Comparison of ENCODE assay signal across 1 cellular context in genomic region chrX:119015407-119016242, GRCh38.
TF ChIP-seq lines count a peak whose summit lies in the region.

No MANE protein-coding gene starts in this region.

TF ChIP-seq in GM12878, 131 proteins besides CTCF, POLR2A, EP300 and RAD21 (continued from another document):
- TF ChIP-seq ZSCAN29 (IDR thresholded peaks at IDR 0.05) (no peak), SMC3 (IDR thresholded peaks at IDR 0.05; ENCODE audit: borderline replicate concordance, low read length) (no peak), CREB1 (IDR thresholded peaks at IDR 0.05; ENCODE audit: low read depth) (0 out of 2 replicates have a peak, but pooled peaks have one; percentile 24), ESRRA (IDR thresholded peaks at IDR 0.05; ENCODE audit: low read length) (no peak), ZBTB40 (IDR thresholded peaks at IDR 0.05; ENCODE audit: borderline replicate concordance) (no peak), PAX5 (IDR thresholded peaks at IDR 0.05; ENCODE audit: borderline replicate concordance, low read depth, low read length) (0 out of 2 replicates have a peak, but pooled peaks have one; percentile 15), RUNX3 (IDR thresholded peaks at IDR 0.05; ENCODE audit: low read length) (peak; percentile 41; the same call in 1 of the 2 replicates), RELB (IDR thresholded peaks at IDR 0.05; ENCODE audit: low read depth) (peak; percentile 78), MTA2 (IDR thresholded peaks at IDR 0.05; ENCODE audit: low read depth) (peak; percentile 87), NRF1 (conservative IDR thresholded peaks at IDR 0.05; ENCODE audit: low read depth, low read length) (no peak), ZNF384 (IDR thresholded peaks at IDR 0.05; ENCODE audit: borderline replicate concordance, low read depth, low read length) (no peak), MEF2A (IDR thresholded peaks at IDR 0.05; ENCODE audit: insufficient read depth, low read depth, low read length) (no peak), ETV6 (conservative IDR thresholded peaks at IDR 0.05 in 1 of 2, IDR thresholded peaks at IDR 0.05 in 1 of 2; ENCODE audit: borderline replicate concordance in 1 of 2, low read depth in 1 of 2) (peak in 1 of 2 experiments; percentile 77; a peak in 1 of 4 replicates), NR2C2 (IDR thresholded peaks at IDR 0.05; ENCODE audit: borderline replicate concordance, control insufficient read depth, insufficient read length, low read depth) (no peak), DPF2 (IDR thresholded peaks at IDR 0.05) (peak; percentile 93), NBN (IDR thresholded peaks at IDR 0.05) (0 out of 2 replicates have a peak, but pooled peaks have one; percentile 38), HCFC1 (IDR thresholded peaks at IDR 0.05; ENCODE audit: low read length) (no peak)
